ENCODE assay signal across 8 cellular contexts in the genomic region with DNA sequence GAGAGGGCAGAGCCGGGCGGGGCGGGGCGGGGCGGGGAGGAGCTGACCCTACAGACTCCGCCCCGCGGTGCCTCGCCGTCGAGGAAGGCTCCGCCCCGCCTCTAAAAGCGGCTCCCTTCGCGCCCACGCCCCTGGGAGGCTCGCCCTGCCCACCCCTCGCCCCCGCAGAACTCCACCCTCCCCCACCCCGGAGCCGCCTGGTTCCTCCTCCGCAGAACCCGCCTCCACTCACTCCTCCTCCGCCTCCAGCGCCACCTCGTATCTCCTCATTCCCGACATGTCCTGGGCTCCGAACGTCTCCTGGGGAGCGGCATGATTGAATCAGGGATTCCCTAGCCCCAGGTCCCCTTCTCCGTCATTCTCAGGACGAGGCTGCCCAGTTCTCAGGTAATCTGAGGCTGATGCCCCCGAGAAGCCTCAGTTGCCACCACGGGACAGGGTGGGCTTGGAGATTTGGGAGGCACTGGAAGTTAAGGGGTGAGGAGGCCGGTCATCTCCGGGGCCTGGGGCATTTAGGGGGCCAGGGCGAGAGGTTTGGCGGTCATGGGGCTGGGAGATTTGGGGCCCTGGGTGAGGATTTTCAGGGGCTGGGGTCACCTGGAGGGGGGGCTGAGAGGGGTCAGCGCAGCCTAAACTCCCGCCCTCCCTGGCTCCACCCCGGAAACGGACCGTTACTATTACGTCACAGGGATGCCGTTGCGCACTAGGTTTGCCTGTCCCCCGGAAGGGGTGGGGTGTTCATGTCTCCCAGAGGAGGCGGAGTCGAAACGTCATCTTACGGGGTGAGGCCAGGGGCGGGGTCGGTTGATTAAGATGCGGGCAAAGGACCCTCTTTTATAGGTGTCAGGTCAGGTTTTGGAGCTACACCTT. TPM values are rescaled to one million over a fixed set of nuclear protein-coding genes. Genes with fewer than 3 reads are reported as not detected.
A peak's percentile ranks its signal among the peaks of the same experiment; 100 is the strongest.
DNase-seq lines count a peak whose midpoint lies in the region; ATAC-seq lines count a peak whose summit lies in the region.

No MANE protein-coding gene starts in this region.

- DNase-seq in AG08396 (ENCODE audit: low spot score), result peak; percentile 96
- peak; percentile 76 to 96 for DNase-seq in NCI-H526 (lab: John Stamatoyannopoulos, UW)
- peak; percentile 60 to 78 for DNase-seq in activated CD4-positive, alpha-beta T cell treated with anti-CD3 and anti-CD28 coated beads, Interleukin-2, amount 50 U/mL, for 24 hours (ENCODE audit: low read depth in 1 of 2, low spot score in 1 of 2)
- DNase-seq in dedifferentiated amniotic fluid mesenchymal stem cell (ENCODE audit: extremely low spot score), result peak; percentile 97
- DNase-seq in left lobe of liver (ENCODE audit: low spot score), result peak; percentile 97
- peak; percentile 73 to 80 for DNase-seq in stimulated activated CD4-positive, alpha-beta T cell treated with anti-CD3 and anti-CD28 coated beads, Interleukin-1b, Interleukin-23, amount 100 ng/mL, for 4 hours (ENCODE audit: low read depth in 2 of 2)

- ATAC-seq in GM19324 (IDR thresholded peaks at IDR 0.05; ENCODE audit: low FRiP score, unreplicated experiment) (peak; percentile 74), HG03460 (IDR thresholded peaks at IDR 0.05; ENCODE audit: unreplicated experiment) (peak; percentile 66), left lobe of liver (peak; percentile 84)

RNA-seq across cellular contexts. Expression of gene CCL27, which starts 3.2 kb away (rescaled TPM):
- not detected for total RNA-seq in left lobe of liver

RNA-seq across cellular contexts. Expression of gene IL11RA, which starts 13.6 kb away (rescaled TPM):
- 26.5 TPM for total RNA-seq in left lobe of liver

RNA-seq across cellular contexts. Expression of gene GALT, which starts 19.1 kb away (rescaled TPM):
- 123 TPM for total RNA-seq in left lobe of liver

RNA-seq across cellular contexts. Expression of gene CCL19, which starts 25.5 kb away (rescaled TPM):
- total RNA-seq in left lobe of liver, result 0.63 TPM

RNA-seq across cellular contexts. Expression of gene SIGMAR1, which starts 28.0 kb away (rescaled TPM):
- 139 TPM for total RNA-seq in left lobe of liver

Comparison
In these comparisons a context has a peak if more than half of its experiments do, and no peak if none do; other contexts are left out.
1. Peak in every context shown above with its lines: DNase-seq and ATAC-seq.